In the genomic region with DNA sequence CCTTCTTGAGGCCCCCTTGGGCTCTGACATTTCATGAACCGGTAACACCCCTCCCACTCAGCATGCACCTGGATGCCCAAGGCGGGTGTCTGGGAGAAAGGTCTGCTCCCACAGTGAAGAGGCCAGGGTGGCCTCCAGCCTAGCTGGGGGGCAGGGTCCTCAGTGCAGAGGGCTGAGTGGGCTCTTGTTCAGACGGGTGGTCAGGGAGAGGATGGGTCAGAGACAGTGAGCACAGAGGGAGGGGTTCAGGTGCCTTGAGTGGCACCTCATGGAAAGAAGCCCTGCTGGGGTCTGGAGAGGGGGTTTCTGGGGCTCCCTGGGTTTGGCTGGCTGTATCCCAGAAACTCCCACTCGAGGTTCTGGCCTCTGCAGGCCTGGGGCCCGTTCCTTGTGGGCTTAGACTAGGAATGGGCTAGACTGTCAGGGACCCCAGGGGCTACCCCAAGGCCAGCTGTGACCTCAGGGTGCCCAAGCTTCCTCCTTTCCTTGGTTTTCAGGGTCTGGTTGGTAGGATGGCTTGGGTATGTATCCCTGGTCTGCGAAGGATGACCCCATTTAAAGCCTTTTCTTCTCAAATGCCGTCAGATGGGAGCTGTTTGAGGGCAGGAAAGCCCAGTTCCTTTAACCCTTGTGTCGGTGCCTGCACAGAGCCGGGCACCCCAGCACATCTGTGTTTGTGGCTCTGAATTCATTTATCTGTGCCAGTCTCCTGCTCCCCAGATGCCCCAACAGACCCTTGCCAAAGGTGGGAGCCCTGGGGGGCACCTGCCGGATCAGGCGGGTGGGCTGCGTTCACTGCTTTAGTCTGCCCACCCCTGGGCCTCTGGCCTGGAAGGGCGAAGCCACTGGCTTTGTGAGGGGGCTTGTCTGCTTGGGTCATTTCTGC, we compare ENCODE assay signal across 8 cellular contexts. TPM values are rescaled to one million over a fixed set of nuclear protein-coding genes. Genes with fewer than 3 reads are reported as not detected.
DNase-seq lines count a peak whose midpoint lies in the region; ATAC-seq and TF ChIP-seq lines count a peak whose summit lies in the region.

No MANE protein-coding gene starts in this region.

- H3K27ac ChIP-seq in SJSA1 (no peak overlapping the region), sigmoid colon (peak overlapping the region; percentile 72 to 82 (median 77))

- TF ChIP-seq CTCF in glutamatergic neuron (IDR thresholded peaks at IDR 0.05; ENCODE audit: partially characterized antibody, unreplicated experiment) (no peak), sigmoid colon (IDR thresholded peaks at IDR 0.05) (no peak)

- H3K4me3 ChIP-seq in SJSA1 = peak overlapping the region; percentile 93
- H3K4me3 ChIP-seq in sigmoid colon = peak overlapping the region; percentile 63 to 98 (median 78)

- peaks cover 14% of the 10 kb centered on the region for H3K4me1 Mint-ChIP-seq in glutamatergic neuron (ENCODE audit: low read depth, unreplicated experiment)

- H3K27me3 ChIP-seq in SJSA1 (replicated peaks) = no peaks in the 10 kb centered on the region
- H3K27me3 ChIP-seq in sigmoid colon = no peaks in the 10 kb centered on the region

- H3K4me3 Mint-ChIP-seq in glutamatergic neuron (ENCODE audit: unreplicated experiment) = peak overlapping the region; percentile 88

- no peaks in the 10 kb centered on the region for H3K36me3 Mint-ChIP-seq in glutamatergic neuron (ENCODE audit: unreplicated experiment)

- ATAC-seq in HG03097 (IDR thresholded peaks at IDR 0.05; ENCODE audit: low FRiP score, unreplicated experiment) = no peak
- no peak for ATAC-seq in left colon

- H3K9me3 ChIP-seq in SJSA1 (replicated peaks) (peaks cover 5% of the 10 kb centered on the region), sigmoid colon (no peaks in the 10 kb centered on the region)

- WGBS in sigmoid colon, 2 donors = 58 to 65% methylated on average over 13 of the region's 13 CpGs

- TF ChIP-seq EP300 in sigmoid colon (IDR thresholded peaks at IDR 0.05) = no peak

- peaks cover 3% of the 10 kb centered on the region for H3K27me3 Mint-ChIP-seq in glutamatergic neuron (ENCODE audit: unreplicated experiment)

- peak overlapping the region; percentile 78 for H3K27ac Mint-ChIP-seq in glutamatergic neuron (ENCODE audit: unreplicated experiment)

- TF ChIP-seq POLR2A in sigmoid colon (IDR thresholded peaks at IDR 0.05) = no peak

- H3K4me1 ChIP-seq in SJSA1 (replicated peaks) (peaks cover 51% of the 10 kb centered on the region), sigmoid colon (peaks cover 0 to 22% (median 19%) of the 10 kb centered on the region in 4 donors)

- peaks cover 8% of the 10 kb centered on the region for H3K9me3 Mint-ChIP-seq in glutamatergic neuron (ENCODE audit: unreplicated experiment)

- intact Hi-C loops in sigmoid colon (cut with DNase I) (loop anchor here (5.0 kb wide), 2 partner anchors 46 to 171 kb away; partner anchors contain the start of genes ATF4 and TAB1), left colon (cut with DNase I, micrococcal nuclease) (no loop called here)

- peaks cover 6% of the 10 kb centered on the region; the same call in 1 of the 2 replicates for H3K36me3 ChIP-seq in SJSA1
- H3K36me3 ChIP-seq in sigmoid colon = no peaks in the 10 kb centered on the region

- DNase-seq in ELF-1 (ENCODE audit: low read depth, low spot score) = peak; percentile 21
- no peak for DNase-seq in SJSA1 (ENCODE audit: low read depth in 1 of 2, low spot score in 2 of 2)
- DNase-seq in glutamatergic neuron = no peak
- DNase-seq in sigmoid colon = no peak
- DNase-seq in NCI-H187 (lab: John Stamatoyannopoulos, UW) = no peak
- DNase-seq in left colon = no peak
- DNase-seq in pons (ENCODE audit: low spot score) = no peak

RNA-seq across cellular contexts. Expression of gene SYNGR1, which starts 1.3 kb away (rescaled TPM):
- 8.4 and 18.6 TPM in 2 replicates for total RNA-seq in SJSA1 (2014; rRNA removed; shearing (Covaris generic))
- total RNA-seq in glutamatergic neuron (ENCODE audit: unreplicated experiment) = 49.5 TPM
- total RNA-seq in sigmoid colon = 10 to 100 TPM; 14.5 to 29.4 (median 20.2) TPM
- polyA plus RNA-seq in sigmoid colon = 1 to 10 TPM in 2 of 3 donors, under 1 TPM in 1; 0.69 to 8.4 (median 7.5) TPM
- 1 to 10 TPM; 1.3 to 4.4 TPM for total RNA-seq in left colon

RNA-seq across cellular contexts. Expression of gene RPL3, which starts 31.6 kb away (rescaled TPM):
- 1,074 and 1,435 TPM in 2 replicates for total RNA-seq in SJSA1 (2014; rRNA removed; shearing (Covaris generic))
- 1,061 TPM for total RNA-seq in glutamatergic neuron (ENCODE audit: unreplicated experiment)
- 1,000 to 10,000 TPM; 1,532 to 2,212 (median 2,076) TPM for total RNA-seq in sigmoid colon
- 1,000 to 10,000 TPM; 2,602 to 4,917 (median 3,303) TPM for polyA plus RNA-seq in sigmoid colon
- total RNA-seq in left colon = 1,000 to 10,000 TPM; 1,637 to 1,665 TPM

RNA-seq across cellular contexts. Expression of gene TAB1, which starts 48.5 kb away (rescaled TPM):
- total RNA-seq in SJSA1 (2014; rRNA removed; shearing (Covaris generic)) = 9.7 and 33.3 TPM in 2 replicates
- total RNA-seq in glutamatergic neuron (ENCODE audit: unreplicated experiment) (27.5 TPM), sigmoid colon (10 to 100 TPM; 19.6 to 24.6 (median 21.3) TPM), left colon (10 to 100 TPM; 19.4 to 20.3 TPM)
- polyA plus RNA-seq in sigmoid colon = 10 to 100 TPM in 1 of 3 donors, 1 to 10 TPM in 2; 8.8 to 17.5 (median 9.0) TPM
